In genomic region chr9:37632479-37632878, GRCh38 we compare ENCODE assay signal across 24 cellular contexts. TPM values are rescaled to one million over a fixed set of nuclear protein-coding genes. Genes with fewer than 3 reads are reported as not detected.
"Had no signal": no experiment of that assay in that cellular context is flagged by ENCODE, and none has a peak within 500 bp of the region (broad histone marks: within the 10 kb centered on the region; RNA-seq: fewer than 3 reads in every experiment).

No MANE protein-coding gene starts in this region.

- H3K9me3 Mint-ChIP-seq: immature natural killer cell; memory B cell; mesothelial cell of epicardium; nephron; stimulated activated memory B cell treated with anti-CD40 and anti-IgM and Interleukin-4, amounts not matched to agents 10 μg/mL and 1 μg/mL and 100 μg/mL, for 72 hours; stimulated activated naive CD8-positive, alpha-beta T cell treated with anti-CD3 and anti-CD28 coated beads, Interleukin-15, Interleukin-2, amounts not matched to agents 100 ng/mL and 50 ng/mL, for 24 hours had no signal

- H3K79me2 ChIP-seq: parathyroid adenoma had no signal

- H3K27ac Mint-ChIP-seq: immature natural killer cell; memory B cell; mesothelial cell of epicardium; nephron; stimulated activated memory B cell treated with anti-CD40 and anti-IgM and Interleukin-4, amounts not matched to agents 10 μg/mL and 1 μg/mL and 100 μg/mL, for 72 hours; stimulated activated naive CD8-positive, alpha-beta T cell treated with anti-CD3 and anti-CD28 coated beads, Interleukin-15, Interleukin-2, amounts not matched to agents 100 ng/mL and 50 ng/mL, for 24 hours had no signal

- FAIRE-seq: keratinocyte had no signal

- H3K4me3 ChIP-seq: left ventricle myocardium inferior, lower lobe of right lung, psoas muscle, right lobe of liver, spleen, tibial artery, upper lobe of left lung, vagina had no signal

- H3K27me3 ChIP-seq: right lobe of liver, upper lobe of left lung, vagina had no signal

- H3K4me3 Mint-ChIP-seq: immature natural killer cell; memory B cell; mesothelial cell of epicardium; nephron; stimulated activated memory B cell treated with anti-CD40 and anti-IgM and Interleukin-4, amounts not matched to agents 10 μg/mL and 1 μg/mL and 100 μg/mL, for 72 hours; stimulated activated naive CD8-positive, alpha-beta T cell treated with anti-CD3 and anti-CD28 coated beads, Interleukin-15, Interleukin-2, amounts not matched to agents 100 ng/mL and 50 ng/mL, for 24 hours had no signal

- H3K4me1 Mint-ChIP-seq: immature natural killer cell; memory B cell; stimulated activated memory B cell treated with anti-CD40 and anti-IgM and Interleukin-4, amounts not matched to agents 10 μg/mL and 1 μg/mL and 100 μg/mL, for 72 hours had no signal

- H2AFZ ChIP-seq: parathyroid adenoma had no signal

- H3K9ac ChIP-seq: parathyroid adenoma had no signal

- H3K27ac ChIP-seq: foreskin keratinocyte, left ventricle myocardium inferior, lower lobe of right lung, parathyroid adenoma, psoas muscle, right lobe of liver, spleen, tibial artery, upper lobe of left lung, vagina had no signal

- H3K9me3 ChIP-seq: left ventricle myocardium inferior, lower lobe of right lung, psoas muscle, right lobe of liver, spleen, tibial artery, upper lobe of left lung, vagina had no signal

- H3K4me1 ChIP-seq: foreskin keratinocyte, left ventricle myocardium inferior, lower lobe of right lung, parathyroid adenoma, psoas muscle, right lobe of liver, spleen, tibial artery, upper lobe of left lung, vagina had no signal

- DNase-seq: dermis blood vessel endothelial cell; erythroblast; foreskin keratinocyte; immature natural killer cell; left cardiac atrium; left ventricle myocardium inferior; lower lobe of right lung; psoas muscle; retina; right lobe of liver; spleen; stimulated activated CD4-positive, alpha-beta T cell treated with anti-CD3 and anti-CD28 coated beads, Interleukin-15, amount 100 ng/mL, for 24 hours; stimulated activated CD4-positive, alpha-beta T cell treated with anti-CD3 and anti-CD28 coated beads, Interleukin-1b, Interleukin-23, amount 100 ng/mL, for 48 hours; stimulated activated CD4-positive, alpha-beta T cell treated with anti-CD3 and anti-CD28 coated beads, Interleukin-4, amount 100 ng/mL, for 24 hours; tibial artery; upper lobe of left lung had no signal

- H3K36me3 ChIP-seq: left ventricle myocardium inferior, lower lobe of right lung, right lobe of liver, spleen, tibial artery, upper lobe of left lung, vagina had no signal

- ATAC-seq: foreskin keratinocyte; left cardiac atrium; lower lobe of right lung; psoas muscle; right lobe of liver; stimulated activated memory B cell treated with anti-CD40 and anti-IgM and Interleukin-4, amounts not matched to agents 10 μg/mL and 1 μg/mL and 100 μg/mL, for 72 hours had no signal

- H3K36me3 Mint-ChIP-seq: immature natural killer cell; memory B cell; mesothelial cell of epicardium; stimulated activated memory B cell treated with anti-CD40 and anti-IgM and Interleukin-4, amounts not matched to agents 10 μg/mL and 1 μg/mL and 100 μg/mL, for 72 hours had no signal

RNA-seq across cellular contexts. Expression of gene FRMPD1, which starts 18.3 kb away (rescaled TPM):
- total RNA-seq: dermis blood vessel endothelial cell had no signal
- polyA plus RNA-seq: immature natural killer cell had no signal
